Comparison of ENCODE assay signal across 8 cellular contexts in genomic region chr2:131801745-131802350, GRCh38.
A peak's percentile ranks its signal among the peaks of the same experiment; 100 is the strongest.
DNase-seq lines count a peak whose midpoint lies in the region; ATAC-seq, FAIRE-seq and TF ChIP-seq lines count a peak whose summit lies in the region.
"Not testable (repeated sequence)": the region's sequence is repeated elsewhere in the genome, so short reads cannot be mapped to it uniquely, and the experiment has no call there.

No MANE protein-coding gene starts in this region.

- not testable (repeated sequence) for H3K9me3 ChIP-seq in body of pancreas, uterus

- intact Hi-C loops in body of pancreas (cut with DNase I); sciatic nerve (cut with DNase I); uterus (cut with DNase I; ENCODE audit: low total_unique reads): not testable (repeated sequence)

- H3K36me3 ChIP-seq in body of pancreas (replicated peaks in 1 of 2; ENCODE audit: insufficient read depth in 1 of 2, low read depth in 2 of 2); uterus: not testable (repeated sequence)

- peak; percentile 80 for FAIRE-seq in GM12891 (lab: Jason Lieb, UNC)

- ATAC-seq in HG02642 (IDR thresholded peaks at IDR 0.05; ENCODE audit: poor library complexity, unreplicated experiment) (peak; percentile 93), body of pancreas (peak; percentile 93), sciatic nerve (peak; percentile 75)

- DNase-seq in GM12891 (ENCODE audit: insufficient read length, low spot score) (peak; percentile 71), NB4 (ENCODE audit: low read depth) (peak; percentile 70), body of pancreas (peak; percentile 84 to 90 (median 86)), hypothalamus (lab: John Stamatoyannopoulos, UW) (peak in 40 of 51 donors; percentile 1 to 78 (median 25)), sciatic nerve (ENCODE audit: low spot score) (peak; percentile 78), uterus (peak in 1 of 2 donors; percentile 55)

- peak overlapping the region; percentile 66 for H3K4me3 ChIP-seq in NB4 (ENCODE audit: low read depth, low read length)
- H3K4me3 ChIP-seq in body of pancreas, result peak overlapping the region; percentile 17 to 41
- H3K4me3 ChIP-seq in uterus, result peak overlapping the region in 1 of 2 donors; percentile 32

- H3K27ac ChIP-seq in VCaP, uterus: not testable (repeated sequence)
- peak overlapping the region; percentile 36 to 87 (median 83) for H3K27ac ChIP-seq in body of pancreas

- peaks cover 15% of the 10 kb centered on the region for H3K4me1 ChIP-seq in body of pancreas
- H3K4me1 ChIP-seq in uterus, result not testable (repeated sequence)

- not testable (repeated sequence) for H3K27me3 ChIP-seq in body of pancreas, uterus

- 3% methylated on average over 16 to 37 of the region's 41 CpGs for WGBS in body of pancreas, 2 donors

- not testable (repeated sequence) for TF ChIP-seq POLR2A in GM12891 (IDR thresholded peaks at IDR 0.05; ENCODE audit: low read depth, low read length); NB4 (IDR thresholded peaks at IDR 0.05; ENCODE audit: extremely low read depth, insufficient read length); body of pancreas (IDR thresholded peaks at IDR 0.05); uterus (IDR thresholded peaks at IDR 0.05)

- TF ChIP-seq CTCF in NB4 (IDR thresholded peaks at IDR 0.05; ENCODE audit: low read depth, low read length) (peak; percentile 45), VCaP (conservative IDR thresholded peaks at IDR 0.05) (peak; percentile 82), body of pancreas (IDR thresholded peaks at IDR 0.05) (peak; percentile 58 to 98 (median 92)), uterus (IDR thresholded peaks at IDR 0.05) (peak; percentile 46 to 76 (median 72))
